Comparison of ENCODE assay signal across 20 cellular contexts in the genomic region with DNA sequence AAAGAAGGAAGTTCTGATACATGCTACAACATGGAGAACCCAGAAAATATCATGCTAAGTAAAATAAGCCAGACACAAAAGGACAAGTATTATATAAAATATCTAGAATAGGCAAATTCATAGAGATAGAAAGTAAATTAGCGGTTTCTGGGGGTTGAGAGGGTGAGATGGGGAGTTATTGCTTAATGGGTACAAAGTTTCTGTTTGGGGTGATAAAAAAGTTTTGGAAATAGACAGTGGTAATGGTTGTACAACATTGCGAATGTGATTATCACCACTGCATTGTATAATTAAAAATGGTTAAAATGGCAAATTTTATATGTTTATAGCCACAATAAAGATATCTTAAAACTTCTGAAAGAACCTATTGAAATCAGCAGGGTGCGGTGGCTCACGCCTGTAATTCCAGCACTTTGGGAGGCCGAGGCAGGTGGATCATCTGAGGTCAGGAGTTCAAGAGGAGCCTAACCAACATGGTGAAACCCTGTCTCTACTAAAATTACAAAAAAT. TPM values are rescaled to one million over a fixed set of nuclear protein-coding genes. Genes with fewer than 3 reads are reported as not detected.
DNase-seq lines count a peak whose midpoint lies in the region; ATAC-seq, FAIRE-seq and TF ChIP-seq lines count a peak whose summit lies in the region.
"Had no signal": no experiment of that assay in that cellular context is flagged by ENCODE, and none has a peak within 500 bp of the region (broad histone marks: within the 10 kb centered on the region; RNA-seq: fewer than 3 reads in every experiment).

No MANE protein-coding gene starts in this region.

- H3K4me3 Mint-ChIP-seq in activated naive CD4-positive, alpha-beta T cell treated with anti-CD3 and anti-CD28 coated beads, Interleukin-2, amount 50 U/mL, for 24 hours: no peak overlapping the region
- H3K4me3 Mint-ChIP-seq in activated naive CD4-positive, alpha-beta T cell treated with anti-CD3 and anti-CD28 coated beads for 36 hours: no peak overlapping the region
- H3K4me3 Mint-ChIP-seq: B cell; CD8-positive, alpha-beta memory T cell; HFFc6; IgD-negative memory B cell had no signal

- H3K4me3 ChIP-seq in transverse colon: no peak overlapping the region
- H3K4me3 ChIP-seq: BLaER1 treated with 17β-estradiol and CSF1 and Interleukin-3, amounts not matched to agents 10 nM and 100 nM had no signal

- peaks cover 0 to 8% (median 0%) of the 10 kb centered on the region in 4 donors for H3K4me1 ChIP-seq in transverse colon

- no peak overlapping the region for H3K27ac ChIP-seq in transverse colon
- H3K27ac ChIP-seq: BLaER1 treated with 17β-estradiol and CSF1 and Interleukin-3, amounts not matched to agents 10 nM and 100 nM had no signal

- in situ Hi-C loops in transverse colon (cut with MboI; ENCODE audit: low pct_ligation_motif_present in 1 of 4, low pct_unique_long_range_greater_than_20kb in 1 of 4, low sequenced_read_pairs in 3 of 4): loop anchor here in 1 of 4 donors (10.0 to 25.0 kb wide), 2 partner anchors 64 to 151 kb away; no protein-coding TSS in a partner anchor

- intact Hi-C loops in activated naive CD4-positive, alpha-beta T cell treated with anti-CD3 and anti-CD28 coated beads for 36 hours (cut with micrococcal nuclease): no loop called here
- intact Hi-C loops in transverse colon (cut with DNase I; ENCODE audit: low total_unique reads): loop anchor here (10.0 kb wide), 1 partner anchor 144 kb away; no protein-coding TSS in a partner anchor

- peaks cover 0 to 13% (median 5%) of the 10 kb centered on the region in 4 donors for H3K36me3 ChIP-seq in transverse colon

- no peaks in the 10 kb centered on the region for H3K9me3 Mint-ChIP-seq in activated naive CD4-positive, alpha-beta T cell treated with anti-CD3 and anti-CD28 coated beads, Interleukin-2, amount 50 U/mL, for 24 hours
- H3K9me3 Mint-ChIP-seq in activated naive CD4-positive, alpha-beta T cell treated with anti-CD3 and anti-CD28 coated beads for 36 hours: no peaks in the 10 kb centered on the region
- H3K9me3 Mint-ChIP-seq: CD8-positive, alpha-beta memory T cell; HFFc6; IgD-negative memory B cell had no signal

- H3K9me3 ChIP-seq in transverse colon: no peaks in the 10 kb centered on the region
- H3K9me3 ChIP-seq: BLaER1 treated with 17β-estradiol and CSF1 and Interleukin-3, amounts not matched to agents 10 nM and 100 nM had no signal

- TF ChIP-seq EP300 in transverse colon (IDR thresholded peaks at IDR 0.05; ENCODE audit: low read depth): no peak

- DNase-seq in activated naive CD4-positive, alpha-beta T cell treated with anti-CD3 and anti-CD28 coated beads for 36 hours: no peak
- DNase-seq in GM19239 (ENCODE audit: insufficient read length, low spot score) (no peak), left lobe of liver (ENCODE audit: low spot score) (no peak), transverse colon (peak; percentile 41)
- DNase-seq in activated effector memory CD4-positive, alpha-beta T cell treated with Interleukin-2 at 50 U/mL for 16 hours: no peak
- DNase-seq: 8988T; CD8-positive, alpha-beta memory T cell; COR-L47; GOT3; H7; HFFc6 had no signal

- 41 to 72% methylated on average over 5 of the region's 5 CpGs for WGBS in transverse colon (ENCODE audit: low coverage in 1 of 2), 2 donors

- H3K27me3 Mint-ChIP-seq in activated naive CD4-positive, alpha-beta T cell treated with anti-CD3 and anti-CD28 coated beads, Interleukin-2, amount 50 U/mL, for 24 hours: no peaks in the 10 kb centered on the region
- H3K27me3 Mint-ChIP-seq in activated naive CD4-positive, alpha-beta T cell treated with anti-CD3 and anti-CD28 coated beads for 36 hours (ENCODE audit: low read depth): no peaks in the 10 kb centered on the region
- H3K27me3 Mint-ChIP-seq: B cell; CD8-positive, alpha-beta memory T cell; IgD-negative memory B cell had no signal

- peaks cover 16% of the 10 kb centered on the region for H3K36me3 Mint-ChIP-seq in activated naive CD4-positive, alpha-beta T cell treated with anti-CD3 and anti-CD28 coated beads, Interleukin-2, amount 50 U/mL, for 24 hours
- H3K36me3 Mint-ChIP-seq in activated naive CD4-positive, alpha-beta T cell treated with anti-CD3 and anti-CD28 coated beads for 36 hours (ENCODE audit: low read depth): peaks cover 38% of the 10 kb centered on the region

- H3K27ac Mint-ChIP-seq in activated naive CD4-positive, alpha-beta T cell treated with anti-CD3 and anti-CD28 coated beads, Interleukin-2, amount 50 U/mL, for 24 hours: peak overlapping the region; percentile 84
- H3K27ac Mint-ChIP-seq in activated naive CD4-positive, alpha-beta T cell treated with anti-CD3 and anti-CD28 coated beads for 36 hours: no peak overlapping the region
- H3K27ac Mint-ChIP-seq: B cell, HFFc6, IgD-negative memory B cell had no signal

- peak; percentile 58 for FAIRE-seq in GM19239 (lab: Jason Lieb, UNC)
- FAIRE-seq: D721Med, G401.6, GM12891 had no signal

- no peak for TF ChIP-seq POLR2A in transverse colon (IDR thresholded peaks at IDR 0.05)

- H3K27me3 ChIP-seq in transverse colon: no peaks in the 10 kb centered on the region
- H3K27me3 ChIP-seq: BLaER1 treated with 17β-estradiol and CSF1 and Interleukin-3, amounts not matched to agents 10 nM and 100 nM had no signal

- peaks cover 45% of the 10 kb centered on the region for H3K4me1 Mint-ChIP-seq in activated naive CD4-positive, alpha-beta T cell treated with anti-CD3 and anti-CD28 coated beads, Interleukin-2, amount 50 U/mL, for 24 hours
- H3K4me1 Mint-ChIP-seq in activated naive CD4-positive, alpha-beta T cell treated with anti-CD3 and anti-CD28 coated beads for 36 hours (ENCODE audit: low read depth): peaks cover 34% of the 10 kb centered on the region

- CTCF ChIA-PET in activated naive CD4-positive, alpha-beta T cell treated with anti-CD3 and anti-CD28 coated beads for 36 hours (lab: Charles Lee): interaction anchor here (0.6 kb wide), 1 partner anchor 59 kb away, joined by 3 read pairs; no protein-coding TSS in a partner anchor

- peak; percentile 60 for ATAC-seq in left lobe of liver
- ATAC-seq in GM21723 (IDR thresholded peaks at IDR 0.05; ENCODE audit: unreplicated experiment): no peak
- ATAC-seq: HCT116 had no signal

- no peak for TF ChIP-seq CTCF in transverse colon (IDR thresholded peaks at IDR 0.05)

RNA-seq across cellular contexts. Expression of gene ZBTB25, which starts 15.0 kb away (rescaled TPM):
- 10 to 100 TPM; 22.6 to 23.5 TPM for total RNA-seq in activated naive CD4-positive, alpha-beta T cell treated with anti-CD3 and anti-CD28 coated beads for 36 hours
- 5.7 TPM for total RNA-seq in left lobe of liver
- total RNA-seq in transverse colon: 10 to 100 TPM in 1 of 4 donors, 1 to 10 TPM in 3; 4.8 to 10.2 (median 5.6) TPM

RNA-seq across cellular contexts. Expression of gene ZBTB1, which starts 15.9 kb away (rescaled TPM):
- total RNA-seq in activated naive CD4-positive, alpha-beta T cell treated with anti-CD3 and anti-CD28 coated beads for 36 hours: 10 to 100 TPM; 21.3 to 23.4 TPM
- total RNA-seq in left lobe of liver (12.1 TPM), transverse colon (10 to 100 TPM; 18.3 to 51.4 (median 34.3) TPM)

RNA-seq across cellular contexts. Expression of gene AKAP5, which starts 23.3 kb away (rescaled TPM):
- under 1 TPM; 0.57 to 0.69 TPM for total RNA-seq in activated naive CD4-positive, alpha-beta T cell treated with anti-CD3 and anti-CD28 coated beads for 36 hours
- total RNA-seq in left lobe of liver (0.45 TPM), transverse colon (1 to 10 TPM in 3 of 4 donors, under 1 TPM in 1; 1.00 to 5.2 (median 2.1) TPM)

RNA-seq across cellular contexts. Expression of gene HSPA2, which starts 51.9 kb away (rescaled TPM):
- total RNA-seq in activated naive CD4-positive, alpha-beta T cell treated with anti-CD3 and anti-CD28 coated beads for 36 hours: 1 to 10 TPM; 4.1 to 5.1 TPM
- total RNA-seq in left lobe of liver (1.3 TPM), transverse colon (10 to 100 TPM; 28.1 to 61.5 (median 42.1) TPM)
